Comparison of ENCODE assay signal across 9 cellular contexts in the genomic region with DNA sequence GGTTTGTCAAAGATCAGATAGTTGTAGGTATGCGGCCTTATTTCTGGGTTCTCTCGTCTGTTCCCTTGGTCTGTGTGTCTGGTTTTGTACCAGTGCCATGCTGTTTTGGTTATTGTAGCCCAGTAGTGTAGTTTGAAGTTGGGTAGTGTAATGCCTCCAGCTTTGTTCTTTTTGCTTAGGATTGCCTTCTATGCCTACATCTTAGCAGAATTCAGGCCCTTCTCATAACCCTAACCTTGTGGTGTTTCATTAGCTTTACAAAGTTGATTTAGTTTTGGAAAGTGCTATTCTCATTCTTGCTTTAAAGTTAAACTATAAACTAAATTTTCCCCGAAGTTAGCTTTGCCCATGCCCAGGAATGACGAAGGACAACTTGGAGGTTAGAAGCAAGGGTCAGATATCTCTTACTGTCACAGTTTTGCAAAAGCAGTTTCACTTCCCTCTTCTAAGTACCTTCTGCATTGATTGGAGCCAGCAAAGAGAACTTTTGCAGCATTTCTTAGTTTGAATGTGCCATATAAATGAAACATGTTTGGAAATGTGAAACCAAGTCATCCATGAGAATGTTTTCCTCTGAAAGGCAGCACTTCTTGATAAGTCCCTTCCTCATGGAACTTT.
DNase-seq lines count a peak whose midpoint lies in the region; ATAC-seq and TF ChIP-seq lines count a peak whose summit lies in the region.
"Had no signal": no experiment of that assay in that cellular context is flagged by ENCODE, and none has a peak within 500 bp of the region (broad histone marks: within the 10 kb centered on the region; RNA-seq: fewer than 3 reads in every experiment).

No MANE protein-coding gene starts in this region.

- H3K27ac ChIP-seq in thymus (ENCODE audit: low read depth): peak overlapping the region; percentile 18
- no peak overlapping the region for H3K27ac ChIP-seq in A673 (ENCODE audit: low read depth, low read length, poor library complexity, severe bottlenecking)
- H3K27ac ChIP-seq in right cardiac atrium (ENCODE audit: low read length): no peak overlapping the region

- no TSS peak for BruUV-seq in A673 (replicated peaks; lab: Mats Ljungman, UMichigan)

- H3K4me1 ChIP-seq in thymus (ENCODE audit: control insufficient read depth, insufficient read depth, low read length) (peaks cover 2% of the 10 kb centered on the region), A673 (ENCODE audit: insufficient read depth, low read length, poor library complexity, severe bottlenecking) (no peaks in the 10 kb centered on the region), right cardiac atrium (ENCODE audit: control insufficient read depth, insufficient read depth, low read length) (peaks cover 9% of the 10 kb centered on the region)

- H3K9me3 Mint-ChIP-seq in IgD-negative memory B cell: no peaks in the 10 kb centered on the region

- H3K4me3 Mint-ChIP-seq in IgD-negative memory B cell: peak overlapping the region in 3 of 4 donors; percentile 6 to 72 (median 69)

- 87% methylated on average over 4 of the region's 4 CpGs for WGBS in thymus
- 74% methylated on average over 4 of the region's 4 CpGs for WGBS in right cardiac atrium

- POLR2A ChIA-PET in A673 (lab: Charles Lee; ENCODE audit: low non-redundant PET): no interaction called here

- intact Hi-C loops in A673 (cut with micrococcal nuclease; ENCODE audit: unreplicated experiment) (no loop called here), right cardiac atrium (cut with DNase I) (no loop called here)

- no peaks in the 10 kb centered on the region for H3K27me3 Mint-ChIP-seq in IgD-negative memory B cell

- CTCF ChIA-PET in A673 (lab: Charles Lee): no interaction called here

- no peak for TF ChIP-seq CTCF in A673 (conservative IDR thresholded peaks at IDR 0.05; ENCODE audit: low read depth, low read length)

- no peak overlapping the region for H3K4me3 ChIP-seq in thymus (ENCODE audit: low read length)
- no peak overlapping the region for H3K4me3 ChIP-seq in A673 (ENCODE audit: low read depth, low read length, poor library complexity, severe bottlenecking)
- H3K4me3 ChIP-seq in right cardiac atrium (ENCODE audit: low read length): no peak overlapping the region
- H3K4me3 ChIP-seq: lung had no signal

- no peaks in the 10 kb centered on the region for H3K27me3 ChIP-seq in thymus (ENCODE audit: control insufficient read depth, insufficient read depth)
- peaks cover 4% of the 10 kb centered on the region for H3K27me3 ChIP-seq in A673 (replicated peaks; ENCODE audit: insufficient read depth, low read depth, low read length, poor library complexity)
- no peaks in the 10 kb centered on the region for H3K27me3 ChIP-seq in right cardiac atrium (ENCODE audit: control insufficient read depth, insufficient read depth)

- peaks cover 29 to 38% (median 30%) of the 10 kb centered on the region in 3 donors for H3K4me1 Mint-ChIP-seq in IgD-negative memory B cell

- peak; percentile 90 for ATAC-seq in HG02759 (IDR thresholded peaks at IDR 0.05; ENCODE audit: unreplicated experiment)
- ATAC-seq in right cardiac atrium: no peak

- H3K9me3 ChIP-seq in thymus (ENCODE audit: control insufficient read depth) (no peaks in the 10 kb centered on the region), A673 (ENCODE audit: low read depth, low read length, poor library complexity, severe bottlenecking) (peaks cover 9% of the 10 kb centered on the region), right cardiac atrium (ENCODE audit: control insufficient read depth, low read length) (no peaks in the 10 kb centered on the region)

- no peaks in the 10 kb centered on the region for H3K36me3 Mint-ChIP-seq in IgD-negative memory B cell

- H3K36me3 ChIP-seq in thymus (ENCODE audit: control insufficient read depth, insufficient read depth): no peaks in the 10 kb centered on the region
- no peaks in the 10 kb centered on the region for H3K36me3 ChIP-seq in A673 (ENCODE audit: insufficient read depth, low read length, poor library complexity, severe bottlenecking)

- DNase-seq in GM19238 (ENCODE audit: insufficient read length, low spot score): peak; percentile 10
- DNase-seq in A673 (ENCODE audit: low spot score): no peak
- no peak for DNase-seq in NCI-H2081 treated with DMSO at 0.1 percent for 48 hours (lab: John Stamatoyannopoulos, UW)
- DNase-seq in right cardiac atrium: no peak
- DNase-seq: NCI-H524 had no signal

- peak overlapping the region; percentile 52 to 75 (median 52) for H3K27ac Mint-ChIP-seq in IgD-negative memory B cell
